In genomic region chr5:135449608-135450007, GRCh38 we compare ENCODE assay signal across 26 cellular contexts. TPM values are rescaled to one million over a fixed set of nuclear protein-coding genes. Genes with fewer than 3 reads are reported as not detected.
DNase-seq lines count a peak whose midpoint lies in the region; FAIRE-seq and TF ChIP-seq lines count a peak whose summit lies in the region.
"Had no signal": no experiment of that assay in that cellular context is flagged by ENCODE, and none has a peak within 500 bp of the region (broad histone marks: within the 10 kb centered on the region; RNA-seq: fewer than 3 reads in every experiment).

No MANE protein-coding gene starts in this region.

- H3K9me3 ChIP-seq in BLaER1 (no peaks in the 10 kb centered on the region), neuronal stem cell (replicated peaks in 1 of 2; ENCODE audit: control insufficient read depth in 2 of 2, insufficient read depth in 1 of 2, low read depth in 1 of 2, low read length in 2 of 2) (no peaks in the 10 kb centered on the region), stomach (no peaks in the 10 kb centered on the region), kidney (ENCODE audit: control insufficient read depth in 1 of 2, low read length in 2 of 2) (no peaks in the 10 kb centered on the region)
- H3K9me3 ChIP-seq: MG63 had no signal

- no peak overlapping the region for H2AFZ ChIP-seq in neuronal stem cell (ENCODE audit: low read length)

- peak overlapping the region; percentile 19 for H3K27ac ChIP-seq in BLaER1
- no peak overlapping the region for H3K27ac ChIP-seq in neuronal stem cell (replicated peaks; ENCODE audit: low read length)
- H3K27ac ChIP-seq in stomach = no peak overlapping the region
- no peak overlapping the region for H3K27ac ChIP-seq in kidney (ENCODE audit: low read depth in 2 of 2, low read length in 2 of 2)
- H3K27ac ChIP-seq: RWPE1 had no signal

- DNase-seq in neuronal stem cell (ENCODE audit: low spot score) = no peak
- DNase-seq in stomach = peak; percentile 5
- no peak for DNase-seq in GM10248 (ENCODE audit: extremely low spot score)
- DNase-seq in C1 segment of cervical spinal cord (lab: John Stamatoyannopoulos, UW) = no peak
- no peak for DNase-seq in kidney
- DNase-seq: CD8-positive, alpha-beta memory T cell; DMS 273 treated with DMSO at 0.1 percent for 48 hours; DMS79; GDM1; GOT3; HCEC 1CT; IMR-90; KG1; MG63; NCI-H2029; NCI-H226; NCI-H510A; NCI-H69 had no signal

- no peak for TF ChIP-seq EP300 in stomach (IDR thresholded peaks at IDR 0.05)

- H3K4me3 ChIP-seq in BLaER1 = no peak overlapping the region
- no peak overlapping the region for H3K4me3 ChIP-seq in neuronal stem cell (ENCODE audit: low read length in 2 of 2)
- H3K4me3 ChIP-seq in stomach = no peak overlapping the region
- no peak overlapping the region for H3K4me3 ChIP-seq in kidney (ENCODE audit: low read length in 2 of 2)
- H3K4me3 ChIP-seq: MG63 had no signal

- TF ChIP-seq POLR2A in stomach (IDR thresholded peaks at IDR 0.05) = no peak

- peak overlapping the region; percentile 86 for H3K14ac ChIP-seq in neuronal stem cell (ENCODE audit: low read length)

- H3K18ac ChIP-seq in neuronal stem cell (ENCODE audit: low read length) = peak overlapping the region; percentile 65

- H3K36me3 ChIP-seq in BLaER1 = no peaks in the 10 kb centered on the region
- H3K36me3 ChIP-seq in neuronal stem cell (replicated peaks in 1 of 2; ENCODE audit: control insufficient read depth in 2 of 2, insufficient read depth in 2 of 2, low read length in 2 of 2) = no peaks in the 10 kb centered on the region
- no peaks in the 10 kb centered on the region for H3K36me3 ChIP-seq in stomach
- no peaks in the 10 kb centered on the region for H3K36me3 ChIP-seq in kidney (ENCODE audit: control insufficient read depth in 1 of 2, insufficient read depth in 2 of 2, low read length in 2 of 2)
- H3K36me3 ChIP-seq: MG63 had no signal

- CTCF ChIA-PET in GM10248 (lab: Yijun Ruan, JAX) = interaction anchor here (1.7 to 7.5 kb wide), 6 partner anchors 8 to 117 kb away, joined by 5 to 75 read pairs (median 11); no protein-coding TSS in a partner anchor

- H3K27me3 Mint-ChIP-seq in dendritic cell treated with granulocyte-macrophage colony-stimulating factor and Interleukin-4, amounts not matched to agents 40 ng/mL and 50 ng/mL, for 4 days = no peaks in the 10 kb centered on the region

- H3K79me1 ChIP-seq in neuronal stem cell (ENCODE audit: low read depth, low read length) = no peaks in the 10 kb centered on the region

- H3K23ac ChIP-seq in neuronal stem cell (ENCODE audit: low read depth, low read length, poor library complexity) = peak overlapping the region; percentile 69

- H2AK5ac ChIP-seq in neuronal stem cell (ENCODE audit: low read depth, low read length) = peak overlapping the region; percentile 40

- H4K20me1 ChIP-seq in BLaER1 = no peaks in the 10 kb centered on the region

- no peak overlapping the region for H2BK120ac ChIP-seq in neuronal stem cell (ENCODE audit: low read depth, low read length)

- no peak overlapping the region for H3K4ac ChIP-seq in neuronal stem cell (ENCODE audit: low read length)

- no peak overlapping the region for H4K91ac ChIP-seq in neuronal stem cell (ENCODE audit: low read depth, low read length, poor library complexity)

- H3K9me3 Mint-ChIP-seq in dendritic cell treated with granulocyte-macrophage colony-stimulating factor and Interleukin-4, amounts not matched to agents 40 ng/mL and 50 ng/mL, for 4 days = no peaks in the 10 kb centered on the region
- H3K9me3 Mint-ChIP-seq: CD14-positive monocyte; CD8-positive, alpha-beta memory T cell had no signal

- no peak overlapping the region for H4K8ac ChIP-seq in neuronal stem cell (ENCODE audit: low read depth, low read length)

- intact Hi-C loops in dendritic cell treated with granulocyte-macrophage colony-stimulating factor and Interleukin-4, amounts not matched to agents 40 ng/mL and 50 ng/mL, for 4 days (cut with micrococcal nuclease) = no loop called here
- intact Hi-C loops in stomach (cut with DNase I; ENCODE audit: low total_unique reads) (no loop called here), kidney (cut with DNase I) (no loop called here)

- peaks cover 59% of the 10 kb centered on the region for H3K36me3 Mint-ChIP-seq in dendritic cell treated with granulocyte-macrophage colony-stimulating factor and Interleukin-4, amounts not matched to agents 40 ng/mL and 50 ng/mL, for 4 days (ENCODE audit: low read depth)
- H3K36me3 Mint-ChIP-seq: CD8-positive, alpha-beta memory T cell had no signal

- H3K4me1 ChIP-seq in BLaER1 (peaks cover 83% of the 10 kb centered on the region), neuronal stem cell (ENCODE audit: control insufficient read depth in 2 of 2, insufficient read depth in 1 of 2, low read depth in 1 of 2, low read length in 2 of 2) (peaks cover 0 to 2% of the 10 kb centered on the region in 2 donors), stomach (no peaks in the 10 kb centered on the region), kidney (ENCODE audit: control insufficient read depth in 1 of 2, insufficient read depth in 1 of 2, low read depth in 1 of 2, low read length in 2 of 2) (no peaks in the 10 kb centered on the region)

- peak overlapping the region; percentile 85 for H3K27ac Mint-ChIP-seq in dendritic cell treated with granulocyte-macrophage colony-stimulating factor and Interleukin-4, amounts not matched to agents 40 ng/mL and 50 ng/mL, for 4 days
- H3K27ac Mint-ChIP-seq: CD8-positive, alpha-beta memory T cell had no signal

- TF ChIP-seq CTCF in stomach (IDR thresholded peaks at IDR 0.05) = no peak
- no peak for TF ChIP-seq CTCF in GM10248 (IDR thresholded peaks at IDR 0.05; ENCODE audit: control extremely low read depth, extremely low read depth, low read depth, missing control alignments)
- no peak for TF ChIP-seq CTCF in kidney (IDR thresholded peaks at IDR 0.05; ENCODE audit: borderline replicate concordance, extremely low read depth, insufficient read depth)

- WGBS in neuronal stem cell (ENCODE audit: extremely low coverage in 2 of 2, insufficient read length in 2 of 2, insufficient replicate concordance in 1 of 2), 2 donors = no CpG with 5 or more reads among the region's 13 CpGs
- WGBS in stomach, 5 donors = 91 to 95% (median 92%) methylated on average over 11 to 13 of the region's 13 CpGs

- no peak for FAIRE-seq in kidney (lab: Jason Lieb, UNC)
- FAIRE-seq: A204.1, GM12891 had no signal

- POLR2A ChIA-PET in GM10248 (lab: Yijun Ruan, JAX) = no interaction called here

- H2BK5ac ChIP-seq in neuronal stem cell (ENCODE audit: low read length) = no peak overlapping the region

- no peak overlapping the region for H2BK12ac ChIP-seq in neuronal stem cell (ENCODE audit: low read length)

- H3K4me3 Mint-ChIP-seq in dendritic cell treated with granulocyte-macrophage colony-stimulating factor and Interleukin-4, amounts not matched to agents 40 ng/mL and 50 ng/mL, for 4 days = peak overlapping the region; percentile 82
- H3K4me3 Mint-ChIP-seq: CD14-positive monocyte; CD8-positive, alpha-beta memory T cell had no signal

- peaks cover 90% of the 10 kb centered on the region for H3K4me1 Mint-ChIP-seq in dendritic cell treated with granulocyte-macrophage colony-stimulating factor and Interleukin-4, amounts not matched to agents 40 ng/mL and 50 ng/mL, for 4 days (ENCODE audit: low read depth)
- H3K4me1 Mint-ChIP-seq: CD8-positive, alpha-beta memory T cell had no signal

- H3K27me3 ChIP-seq in BLaER1 (no peaks in the 10 kb centered on the region), neuronal stem cell (ENCODE audit: control insufficient read depth in 3 of 3, insufficient read depth in 3 of 3, low read depth in 1 of 3, low read length in 3 of 3) (peaks cover 0 to 10% (median 0%) of the 10 kb centered on the region in 3 experiments), stomach (peaks cover 0 to 17% (median 0%) of the 10 kb centered on the region in 3 donors)
- H3K27me3 ChIP-seq: MG63 had no signal

- H3K9ac ChIP-seq in BLaER1 (no peak overlapping the region), neuronal stem cell (ENCODE audit: low read depth, low read length, poor library complexity) (no peak overlapping the region), kidney (ENCODE audit: low read length in 2 of 2) (no peak overlapping the region)

- H2BK15ac ChIP-seq in neuronal stem cell (ENCODE audit: low read length) = no peak overlapping the region

- H3K4me2 ChIP-seq in BLaER1 = peak overlapping the region; percentile 95
- H3K4me2 ChIP-seq in neuronal stem cell (ENCODE audit: insufficient read depth, low read length, poor library complexity, severe bottlenecking) = no peak overlapping the region

RNA-seq across cellular contexts. Expression of gene DCANP1, which starts 2.5 kb away (rescaled TPM):
- polyA plus RNA-seq in neuronal stem cell (2013, experiment 1 of 2) = not detected
- not detected for polyA plus RNA-seq in neuronal stem cell (2013, experiment 2 of 2)
- total RNA-seq in stomach (under 1 TPM in 1 of 5 donors, not detected in 4; 0.55 TPM), kidney (not detected)
- polyA plus RNA-seq in stomach (not detected), kidney (ENCODE audit: insufficient read depth, low read depth, low replicate concordance) (not detected)
- total RNA-seq: CD8-positive, alpha-beta memory T cell; IMR-90; OCI-LY7 had no signal
- polyA plus RNA-seq: AG04450; CD8-positive, alpha-beta memory T cell; IMR-90 had no signal

RNA-seq across cellular contexts. Expression of gene TIFAB, which starts 2.5 kb away (rescaled TPM):
- not detected for polyA plus RNA-seq in neuronal stem cell (2013, experiment 1 of 2)
- not detected for polyA plus RNA-seq in neuronal stem cell (2013, experiment 2 of 2)
- total RNA-seq in stomach (not detected), kidney (0.13 TPM)
- polyA plus RNA-seq in stomach (under 1 TPM in 1 of 3 donors, not detected in 2; 0.08 TPM), kidney (ENCODE audit: insufficient read depth, low read depth, low replicate concordance) (not detected)
- total RNA-seq: CD8-positive, alpha-beta memory T cell; IMR-90; OCI-LY7 had no signal
- polyA plus RNA-seq: AG04450; CD8-positive, alpha-beta memory T cell; IMR-90 had no signal

RNA-seq across cellular contexts. Expression of gene MACROH2A1, which starts 50.6 kb away (rescaled TPM):
- polyA plus RNA-seq in neuronal stem cell (2013, experiment 1 of 2) = 191 TPM
- 193 TPM for polyA plus RNA-seq in neuronal stem cell (2013, experiment 2 of 2)
- total RNA-seq in stomach (100 to 1,000 TPM; 143 to 206 (median 175) TPM), kidney (144 TPM)
- polyA plus RNA-seq in stomach (100 to 1,000 TPM in 1 of 3 donors, 10 to 100 TPM in 2; 77.1 to 123 (median 85.8) TPM), kidney (ENCODE audit: insufficient read depth, low read depth, low replicate concordance) (99.4 TPM)
